12 cellular contexts compared by ENCODE assay signal in the genomic region with DNA sequence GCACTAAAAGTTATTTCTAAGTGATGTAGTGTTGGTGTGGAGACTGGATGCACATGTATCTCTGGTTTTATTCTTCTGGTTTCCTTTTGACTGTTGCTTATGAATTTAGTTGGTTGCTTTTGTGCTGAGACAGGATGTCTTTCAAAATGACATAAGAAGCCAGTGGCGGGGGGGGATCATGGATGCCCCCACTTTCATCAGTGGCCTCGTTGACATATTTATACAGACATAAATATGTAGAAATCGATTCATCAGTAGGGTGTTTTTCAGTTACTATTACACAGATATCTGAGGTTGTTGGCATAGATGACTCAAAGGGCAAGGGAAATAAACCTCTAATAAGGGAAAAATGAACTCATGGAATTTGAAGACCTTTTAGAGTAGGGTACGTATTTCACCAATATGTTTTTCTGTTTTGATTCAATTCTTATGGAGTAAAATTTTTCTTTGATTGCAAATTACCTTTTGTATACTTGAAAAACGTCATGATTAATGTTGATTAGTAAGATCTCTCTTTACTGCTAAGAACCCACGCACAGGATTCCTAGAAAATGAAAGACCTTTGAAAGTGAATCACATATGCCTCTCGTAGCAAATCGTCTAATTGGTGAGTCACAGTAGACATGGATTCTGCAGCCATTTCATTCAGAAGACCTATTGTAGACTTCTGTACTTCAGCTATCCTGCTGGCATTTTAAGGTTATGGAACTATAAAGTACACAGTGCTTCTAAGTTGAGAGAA.
DNase-seq lines count a peak whose midpoint lies in the region; ATAC-seq, FAIRE-seq and TF ChIP-seq lines count a peak whose summit lies in the region.
"Had no signal": no experiment of that assay in that cellular context is flagged by ENCODE, and none has a peak within 500 bp of the region (broad histone marks: within the 10 kb centered on the region; RNA-seq: fewer than 3 reads in every experiment).

No MANE protein-coding gene starts in this region.

- peak overlapping the region; percentile 95 for H3K27ac ChIP-seq in osteoblast (ENCODE audit: low read depth, low read length)
- H3K27ac ChIP-seq in body of pancreas, result no peak overlapping the region
- H3K27ac ChIP-seq: PC-9 had no signal

- intact Hi-C loops in body of pancreas (cut with DNase I), result no loop called here

- H4K20me1 ChIP-seq in osteoblast (ENCODE audit: insufficient read depth, low read length), result no peaks in the 10 kb centered on the region

- no peak for TF ChIP-seq POLR2A in body of pancreas (IDR thresholded peaks at IDR 0.05)

- H3K9me3 ChIP-seq in osteoblast (ENCODE audit: low read depth, low read length) (no peaks in the 10 kb centered on the region), body of pancreas (no peaks in the 10 kb centered on the region)

- WGBS in body of pancreas, 2 donors, result 55 to 65% methylated on average over 8 of the region's 8 CpGs

- peak overlapping the region; percentile 69 for H3K4me2 ChIP-seq in osteoblast (ENCODE audit: insufficient read depth, low read length)
- H3K4me2 ChIP-seq: PC-9 had no signal

- H3K27me3 ChIP-seq in osteoblast (ENCODE audit: insufficient read depth, low read length) (no peaks in the 10 kb centered on the region), body of pancreas (no peaks in the 10 kb centered on the region)

- H3K36me3 ChIP-seq in osteoblast (ENCODE audit: insufficient read depth, low read length), result no peaks in the 10 kb centered on the region
- H3K36me3 ChIP-seq in body of pancreas (replicated peaks in 1 of 2; ENCODE audit: insufficient read depth in 1 of 2, low read depth in 2 of 2), result no peaks in the 10 kb centered on the region

- TF ChIP-seq CTCF in osteoblast (IDR thresholded peaks at IDR 0.05; ENCODE audit: extremely low read depth, low read depth, low read length), result no peak
- TF ChIP-seq CTCF in body of pancreas (IDR thresholded peaks at IDR 0.05), result no peak

- ATAC-seq in HG02981 (IDR thresholded peaks at IDR 0.05; ENCODE audit: unreplicated experiment) (no peak), body of pancreas (no peak), HG03108 (IDR thresholded peaks at IDR 0.05; ENCODE audit: unreplicated experiment) (no peak), GM19023 (IDR thresholded peaks at IDR 0.05; ENCODE audit: unreplicated experiment) (no peak)
- ATAC-seq: natural killer cell treated with Interleukin-12 subunit alpha and Interleukin-12 subunit beta and Interleukin-15 and Interleukin-18, amount 100 ng/mL, for 72 hours had no signal

- H2AFZ ChIP-seq in osteoblast (ENCODE audit: low read length), result no peak overlapping the region
- H2AFZ ChIP-seq: PC-9 had no signal

- H3K4me3 ChIP-seq in osteoblast (ENCODE audit: insufficient read depth, low read length) (peak overlapping the region; percentile 32), body of pancreas (no peak overlapping the region)
- H3K4me3 ChIP-seq: PC-9 had no signal

- H3K79me2 ChIP-seq in osteoblast (ENCODE audit: insufficient read depth, low read length), result no peaks in the 10 kb centered on the region

- peaks cover 48% of the 10 kb centered on the region for H3K4me1 ChIP-seq in osteoblast (ENCODE audit: insufficient read depth, low read length)
- no peaks in the 10 kb centered on the region for H3K4me1 ChIP-seq in body of pancreas

- peak; percentile 2 for FAIRE-seq in RCC 7860 (lab: Jason Lieb, UNC)

- DNase-seq in EH (ENCODE audit: low read depth) (peak; percentile 83), RCC 7860 (ENCODE audit: low spot score) (peak; percentile 35), amniotic epithelial cell (ENCODE audit: low read depth) (peak; percentile 88), osteoblast (ENCODE audit: insufficient read length, low spot score, missing footprints) (no peak), body of pancreas (no peak)
- DNase-seq: aorta, erythroblast, PC-9 had no signal

Comparison
In these comparisons a context has a peak if more than half of its experiments do, and no peak if none do; other contexts are left out.
1. DNase-seq: peak in EH (single experiment), RCC 7860 (single experiment) and amniotic epithelial cell (single experiment); none in osteoblast (single experiment) and body of pancreas (0 of 4).